ENCODE assay signal across 8 cellular contexts in genomic region chr11:118870396-118871343, GRCh38. TPM values are rescaled to one million over a fixed set of nuclear protein-coding genes. Genes with fewer than 3 reads are reported as not detected.
DNase-seq lines count a peak whose midpoint lies in the region; ATAC-seq and TF ChIP-seq lines count a peak whose summit lies in the region.

No MANE protein-coding gene starts in this region.

- no peaks in the 10 kb centered on the region for H4K20me1 ChIP-seq in hepatocyte (ENCODE audit: insufficient read depth, poor library complexity, severe bottlenecking)

- no peaks in the 10 kb centered on the region for H3K36me3 ChIP-seq in hepatocyte (replicated peaks; ENCODE audit: insufficient read depth, low read depth)

- H2AFZ ChIP-seq in hepatocyte = peak overlapping the region; percentile 36

- WGBS in hepatocyte (ENCODE audit: low lambda C conversion rate, missing lambda C conversion rate) = 60% methylated on average over 14 of the region's 14 CpGs

- H3K9me3 ChIP-seq in hepatocyte (ENCODE audit: low read depth) = no peaks in the 10 kb centered on the region

- peaks cover 54% of the 10 kb centered on the region for H3K4me1 Mint-ChIP-seq in activated naive CD8-positive, alpha-beta T cell treated with anti-CD3 and anti-CD28 coated beads for 36 hours

- H3K4me1 ChIP-seq in hepatocyte (ENCODE audit: insufficient read depth) = peaks cover 12% of the 10 kb centered on the region

- H3K9me2 ChIP-seq in hepatocyte (replicated peaks; ENCODE audit: insufficient read depth) = no peaks in the 10 kb centered on the region

- H3K36me3 Mint-ChIP-seq in activated naive CD8-positive, alpha-beta T cell treated with anti-CD3 and anti-CD28 coated beads for 36 hours = peaks cover 5% of the 10 kb centered on the region

- H3K27ac ChIP-seq in hepatocyte = peak overlapping the region; percentile 91

- peak overlapping the region; percentile 80 for H3K4me3 Mint-ChIP-seq in activated naive CD8-positive, alpha-beta T cell treated with anti-CD3 and anti-CD28 coated beads for 36 hours

- ATAC-seq in GM18907 (IDR thresholded peaks at IDR 0.05; ENCODE audit: unreplicated experiment) (peak; percentile 74), HG03520 (IDR thresholded peaks at IDR 0.05; ENCODE audit: unreplicated experiment) (peak; percentile 49), sciatic nerve (peak; percentile 90)

- peaks cover 4% of the 10 kb centered on the region for H3K9me3 Mint-ChIP-seq in activated naive CD8-positive, alpha-beta T cell treated with anti-CD3 and anti-CD28 coated beads for 36 hours

- H3K4me2 ChIP-seq in hepatocyte = peak overlapping the region; percentile 56

- H3K27ac Mint-ChIP-seq in activated naive CD8-positive, alpha-beta T cell treated with anti-CD3 and anti-CD28 coated beads for 36 hours = peak overlapping the region; percentile 96

- TF ChIP-seq CTCF in hepatocyte (IDR thresholded peaks at IDR 0.05; ENCODE audit: poor library complexity) = peak; percentile 13

- intact Hi-C loops in sciatic nerve (cut with DNase I) = no loop called here

- H3K27me3 ChIP-seq in hepatocyte = no peaks in the 10 kb centered on the region

- no peak overlapping the region for H3K4me3 ChIP-seq in hepatocyte

- peak; percentile 63 for DNase-seq in AG08396 (ENCODE audit: low spot score)
- DNase-seq in activated naive CD8-positive, alpha-beta T cell treated with anti-CD3 and anti-CD28 coated beads for 36 hours = no peak
- no peak for DNase-seq in hepatocyte (ENCODE audit: low spot score)
- DNase-seq in sciatic nerve (ENCODE audit: low spot score) = no peak
- DNase-seq in RKO (ENCODE audit: low spot score) = no peak
- DNase-seq in CD1c-positive myeloid dendritic cell (ENCODE audit: extremely low spot score) = no peak

- no peaks in the 10 kb centered on the region for H3K27me3 Mint-ChIP-seq in activated naive CD8-positive, alpha-beta T cell treated with anti-CD3 and anti-CD28 coated beads for 36 hours

- H3K79me2 ChIP-seq in hepatocyte = no peaks in the 10 kb centered on the region

RNA-seq across cellular contexts. Expression of gene CXCR5, which starts 13.0 kb away (rescaled TPM):
- total RNA-seq in activated naive CD8-positive, alpha-beta T cell treated with anti-CD3 and anti-CD28 coated beads for 36 hours = 1 to 10 TPM; 1.5 to 1.6 TPM
- total RNA-seq in hepatocyte (not detected in 2 replicates), sciatic nerve (0.18 TPM)
- polyA plus RNA-seq in hepatocyte = 0.11 and 0.29 TPM in 2 replicates

RNA-seq across cellular contexts. Expression of gene BCL9L, which starts 55.1 kb away (rescaled TPM):
- 10 to 100 TPM; 34.9 to 38.8 TPM for total RNA-seq in activated naive CD8-positive, alpha-beta T cell treated with anti-CD3 and anti-CD28 coated beads for 36 hours
- total RNA-seq in hepatocyte (7.8 and 25.3 TPM in 2 replicates), sciatic nerve (53.6 TPM)
- polyA plus RNA-seq in hepatocyte = 18.0 and 18.1 TPM in 2 replicates
